19 cellular contexts compared by ENCODE assay signal in genomic region chr1:217253985-217254384, GRCh38.
"Had no signal": no experiment of that assay in that cellular context is flagged by ENCODE, and none has a peak within 500 bp of the region (broad histone marks: within the 10 kb centered on the region; RNA-seq: fewer than 3 reads in every experiment).

No MANE protein-coding gene starts in this region.

- H3K4me1 ChIP-seq: foreskin keratinocyte, left ventricle myocardium inferior, lower lobe of right lung, right lobe of liver, spleen, stomach had no signal

- H3K27ac ChIP-seq: foreskin keratinocyte, left ventricle myocardium inferior, lower lobe of right lung, ovary, right lobe of liver, spleen, stomach had no signal

- H3K36me3 ChIP-seq: left ventricle myocardium inferior, lower lobe of right lung, ovary, right lobe of liver, spleen, stomach had no signal

- H3K4me3 ChIP-seq: left ventricle myocardium inferior, lower lobe of right lung, ovary, right lobe of liver, spleen, stomach had no signal

- DNase-seq: central memory CD4-positive, alpha-beta T cell; effector memory CD8-positive, alpha-beta T cell; head of caudate nucleus; hippocampal formation; left cardiac atrium; left ventricle myocardium inferior; lower lobe of right lung; natural killer cell; ovary; right lobe of liver; spleen; stimulated activated CD4-positive, alpha-beta T cell treated with anti-CD3 and anti-CD28 coated beads, Interleukin-15, amount 100 ng/mL, for 24 hours; stimulated activated CD4-positive, alpha-beta T cell treated with anti-CD3 and anti-CD28 coated beads, Interleukin-1b, Interleukin-23, amount 100 ng/mL, for 48 hours; stimulated activated CD4-positive, alpha-beta T cell treated with anti-CD3 and anti-CD28 coated beads, Interleukin-4, amount 100 ng/mL, for 4 hours; stimulated activated naive CD4-positive, alpha-beta T cell; stomach; trophoblast cell had no signal

- FAIRE-seq: islet of Langerhans had no signal

- H3K27me3 ChIP-seq: foreskin keratinocyte, ovary, right lobe of liver, spleen, stomach had no signal

- H3K9me3 ChIP-seq: lower lobe of right lung, ovary, right lobe of liver, stomach had no signal

- ATAC-seq: effector memory CD8-positive, alpha-beta T cell; foreskin keratinocyte; left cardiac atrium; lower lobe of right lung; natural killer cell; right lobe of liver had no signal
